In the genomic region with DNA sequence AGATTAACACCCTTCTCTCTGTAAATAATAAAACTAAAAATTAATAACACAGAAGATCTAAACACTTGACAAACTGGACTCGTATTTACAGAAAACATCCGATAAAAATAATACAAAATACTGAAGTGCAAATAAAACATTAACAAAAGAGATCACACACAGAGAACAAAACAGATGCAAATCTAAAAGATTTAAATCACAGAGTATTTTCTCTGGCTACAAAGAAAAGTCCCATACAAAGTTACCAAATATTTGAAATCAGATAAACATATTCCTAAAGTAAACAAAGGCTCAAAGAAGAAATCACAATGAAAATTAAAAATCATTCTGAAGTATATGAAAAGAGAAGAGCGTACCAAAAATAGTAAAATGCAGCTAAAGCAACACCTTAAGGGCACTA, we compare ENCODE assay signal across 14 cellular contexts.
"Had no signal": no experiment of that assay in that cellular context is flagged by ENCODE, and none has a peak within 500 bp of the region (broad histone marks: within the 10 kb centered on the region; RNA-seq: fewer than 3 reads in every experiment).

No MANE protein-coding gene starts in this region.

- H3K4me3 ChIP-seq: esophagus muscularis mucosa, thyroid gland, uterus had no signal

- ATAC-seq: activated CD4-positive, CD25-positive, alpha-beta regulatory T cell treated with anti-CD3 and anti-CD28 coated beads, Interleukin-2, amount 50 U/mL, for 24 hours; activated naive CD8-positive, alpha-beta T cell treated with anti-CD3 and anti-CD28 coated beads, Interleukin-2, amount 50 U/mL, for 24 hours; left ventricle myocardium superior; stimulated activated effector memory CD8-positive, alpha-beta T cell treated with anti-CD3 and anti-CD28 coated beads, Interleukin-12 subunit alpha, Interleukin-12 subunit beta, amount 100 ng/mL, for 72 hours had no signal

- H3K9me3 ChIP-seq: esophagus muscularis mucosa, thyroid gland, uterus had no signal

- DNase-seq: activated CD4-positive, alpha-beta T cell treated with anti-CD3 and anti-CD28 coated beads, Interleukin-2, amount 50 U/mL, for 1 hour; activated CD8-positive, alpha-beta memory T cell treated with anti-CD3 and anti-CD28 coated beads for 24 hours; activated naive CD4-positive, alpha-beta T cell; activated naive CD8-positive, alpha-beta T cell treated with anti-CD3 and anti-CD28 coated beads, Interleukin-2, amount 50 U/mL, for 24 hours; hippocampal formation; kidney glomerular epithelial cell; left ventricle myocardium superior; mesenchymal stem cell; thyroid gland; uterus had no signal

- FAIRE-seq: astrocyte had no signal

- H3K4me1 ChIP-seq: uterus had no signal

- H3K36me3 ChIP-seq: esophagus muscularis mucosa, thyroid gland, uterus had no signal

- H3K27me3 ChIP-seq: esophagus muscularis mucosa, thyroid gland, uterus had no signal

- H3K27ac ChIP-seq: esophagus muscularis mucosa, uterus had no signal
